Comparison of ENCODE assay signal across 8 cellular contexts in the genomic region with DNA sequence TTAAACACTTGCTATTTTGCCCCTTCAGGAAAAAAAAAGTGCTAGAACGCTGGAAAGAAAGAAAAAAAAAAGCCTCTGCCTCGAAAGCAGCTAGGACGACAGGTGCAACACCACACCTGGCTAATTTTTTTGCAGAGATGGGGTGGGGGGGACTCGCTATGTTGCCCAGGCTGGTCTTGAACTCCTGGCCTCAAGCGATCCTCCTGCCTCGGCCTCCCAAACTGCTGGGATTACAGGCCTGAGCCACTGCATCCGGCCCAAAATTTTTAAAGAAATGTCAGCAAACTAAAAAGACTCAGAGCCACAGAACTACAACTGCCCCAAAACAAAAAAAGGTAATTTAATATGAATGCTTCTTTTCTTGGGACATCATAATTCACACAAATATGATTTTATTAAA. TPM values are rescaled to one million over a fixed set of nuclear protein-coding genes. Genes with fewer than 3 reads are reported as not detected.
DNase-seq lines count a peak whose midpoint lies in the region; ATAC-seq, FAIRE-seq and TF ChIP-seq lines count a peak whose summit lies in the region.

No MANE protein-coding gene starts in this region.

- DNase-seq in A673 (ENCODE audit: low spot score) (no peak), HFFc6 (no peak), ascending aorta (ENCODE audit: low spot score in 2 of 2) (no peak), memory B cell (ENCODE audit: low spot score in 2 of 2) (no peak), NCI-H748 (lab: John Stamatoyannopoulos, UW; ENCODE audit: unreplicated experiment) (no peak), NCI-H510A (lab: John Stamatoyannopoulos, UW) (no peak), RCC 7860 (ENCODE audit: low spot score) (no peak)

- intact Hi-C loops in A673 (cut with micrococcal nuclease; ENCODE audit: unreplicated experiment): no loop called here
- intact Hi-C loops in ascending aorta (cut with DNase I): loop anchor here (5.0 kb wide), 2 partner anchors 40 to 60 kb away; no protein-coding TSS in a partner anchor

- ATAC-seq in memory B cell (ENCODE audit: low read depth) (no peak), GM19395 (IDR thresholded peaks at IDR 0.05; ENCODE audit: unreplicated experiment) (no peak)

- H3K9me3 ChIP-seq in A673 (ENCODE audit: low read depth, low read length, poor library complexity, severe bottlenecking): no peaks in the 10 kb centered on the region
- no peaks in the 10 kb centered on the region for H3K9me3 ChIP-seq in ascending aorta

- TF ChIP-seq CTCF in A673 (conservative IDR thresholded peaks at IDR 0.05; ENCODE audit: low read depth, low read length) (no peak), HFFc6 (IDR thresholded peaks at IDR 0.05) (no peak), ascending aorta (IDR thresholded peaks at IDR 0.05) (no peak)

- peak overlapping the region; percentile 83 for H3K27ac Mint-ChIP-seq in HFFc6
- no peak overlapping the region for H3K27ac Mint-ChIP-seq in memory B cell

- no peak for FAIRE-seq in RCC 7860 (lab: Jason Lieb, UNC)

- no peaks in the 10 kb centered on the region for H3K27me3 ChIP-seq in A673 (replicated peaks; ENCODE audit: insufficient read depth, low read depth, low read length, poor library complexity)
- H3K27me3 ChIP-seq in ascending aorta: no peaks in the 10 kb centered on the region

- H3K4me1 Mint-ChIP-seq in HFFc6 (ENCODE audit: low read depth): peaks cover 62% of the 10 kb centered on the region
- H3K4me1 Mint-ChIP-seq in memory B cell: peaks cover 10% of the 10 kb centered on the region

- H3K4me3 ChIP-seq in A673 (ENCODE audit: low read depth, low read length, poor library complexity, severe bottlenecking) (peak overlapping the region; percentile 76), ascending aorta (peak overlapping the region in 1 of 2 donors; percentile 94)

- peak overlapping the region; percentile 87 for H3K27ac ChIP-seq in A673 (ENCODE audit: low read depth, low read length, poor library complexity, severe bottlenecking)
- peak overlapping the region; percentile 89 to 95 for H3K27ac ChIP-seq in ascending aorta

- H3K9me3 Mint-ChIP-seq in HFFc6: no peaks in the 10 kb centered on the region
- no peaks in the 10 kb centered on the region for H3K9me3 Mint-ChIP-seq in memory B cell

- H3K4me3 Mint-ChIP-seq in HFFc6: peak overlapping the region; percentile 94
- peak overlapping the region; percentile 31 for H3K4me3 Mint-ChIP-seq in memory B cell

- BruUV-seq in A673 (replicated peaks; lab: Mats Ljungman, UMichigan): no TSS peak

- POLR2A ChIA-PET in A673 (lab: Charles Lee; ENCODE audit: low non-redundant PET): no interaction called here

- no peaks in the 10 kb centered on the region for H3K36me3 Mint-ChIP-seq in HFFc6 (ENCODE audit: low read depth)
- no peaks in the 10 kb centered on the region for H3K36me3 Mint-ChIP-seq in memory B cell

- CTCF ChIA-PET in A673 (lab: Charles Lee): interaction anchor here (0.6 kb wide), 1 partner anchor 33 kb away, joined by 3 read pairs; no protein-coding TSS in a partner anchor

- H3K4me1 ChIP-seq in A673 (ENCODE audit: insufficient read depth, low read length, poor library complexity, severe bottlenecking): peaks cover 35% of the 10 kb centered on the region
- H3K4me1 ChIP-seq in ascending aorta: peaks cover 11 to 40% of the 10 kb centered on the region in 2 donors

- H3K27me3 Mint-ChIP-seq in HFFc6 (ENCODE audit: insufficient read depth) (no peaks in the 10 kb centered on the region; the same call in 1 of the 2 replicates), memory B cell (no peaks in the 10 kb centered on the region)

- H3K36me3 ChIP-seq in A673 (ENCODE audit: insufficient read depth, low read length, poor library complexity, severe bottlenecking): no peaks in the 10 kb centered on the region
- H3K36me3 ChIP-seq in ascending aorta: no peaks in the 10 kb centered on the region

RNA-seq across cellular contexts. Expression of a gene that starts 1.4 kb away (rescaled TPM):
- total RNA-seq in A673 (2021) (60.8 and 66.5 TPM in 2 replicates), ascending aorta (46.0 TPM)
- 100 to 1,000 TPM in 3 of 6 experiments, 10 to 100 TPM in 3; 93.3 to 115 (median 105) TPM for total RNA-seq in HFFc6 (2021; fragmentation: NEBNext Ultra II Directional; extraction: Animal tissue kit (Norgen Biotek cat#: 25700))
